Comparison of ENCODE assay signal across 3 cellular contexts in genomic region chr1:9534953-9535352, GRCh38.
"Had no signal": no experiment of that assay in that cellular context is flagged by ENCODE, and none has a peak within 500 bp of the region (broad histone marks: within the 10 kb centered on the region; RNA-seq: fewer than 3 reads in every experiment).

No MANE protein-coding gene starts in this region.

- ATAC-seq: GM12878 had no signal

- DNase-seq: GDM1, GF-D8 had no signal

- H3K4me3 ChIP-seq: GM12878 had no signal
